15 cellular contexts compared by ENCODE assay signal in genomic region chr10:77587424-77587806, GRCh38. TPM values are rescaled to one million over a fixed set of nuclear protein-coding genes. Genes with fewer than 3 reads are reported as not detected.
A peak's percentile ranks its signal among the peaks of the same experiment; 100 is the strongest.
DNase-seq lines count a peak whose midpoint lies in the region; ATAC-seq and TF ChIP-seq lines count a peak whose summit lies in the region.
"Had no signal": no experiment of that assay in that cellular context is flagged by ENCODE, and none has a peak within 500 bp of the region (broad histone marks: within the 10 kb centered on the region; RNA-seq: fewer than 3 reads in every experiment).

No MANE protein-coding gene starts in this region.

- peak overlapping the region; percentile 52 for H3K4me2 ChIP-seq in skeletal muscle satellite cell (ENCODE audit: low read length)

- CTCF ChIA-PET in AG04450 (lab: Charles Lee): interaction anchor here (1.1 to 1.2 kb wide), 3 partner anchors 23 to 414 kb away, joined by 3 to 5 read pairs (median 4); no protein-coding TSS in a partner anchor

- DNase-seq in AG04450 (ENCODE audit: low read depth, low spot score) (no peak), brain microvascular endothelial cell (no peak), lower lobe of right lung (no peak), GDM1 (lab: John Stamatoyannopoulos, UW) (no peak), NCI-H2029 treated with DMSO at 0.1 percent for 48 hours (lab: John Stamatoyannopoulos, UW) (no peak), NCI-H748 (lab: John Stamatoyannopoulos, UW; ENCODE audit: unreplicated experiment) (no peak), H4 (ENCODE audit: low spot score) (no peak)
- DNase-seq: activated B cell treated with CpG ODN at 0.5 μM for 24 hours; CD8-positive, alpha-beta memory T cell; cerebellar nuclear complex; KBM-7; small intestine had no signal

- in situ Hi-C loops in brain microvascular endothelial cell (cut with HindIII; ENCODE audit: low pct_ligation_motif_present, low sequenced_read_pairs): no loop called here

- peak overlapping the region; percentile 34 for H3K9ac ChIP-seq in skeletal muscle satellite cell (ENCODE audit: low read depth, low read length)

- H3K9me3 ChIP-seq in AG04450 (ENCODE audit: control insufficient read depth, insufficient read depth, low read length) (no peaks in the 10 kb centered on the region; the same call in 1 of the 2 replicates), lower lobe of right lung (no peaks in the 10 kb centered on the region), skeletal muscle satellite cell (replicated peaks; ENCODE audit: low read length) (no peaks in the 10 kb centered on the region)

- H3K4me3 ChIP-seq in AG04450 (ENCODE audit: low read depth, low read length): no peak overlapping the region
- H3K4me3 ChIP-seq in brain microvascular endothelial cell (ENCODE audit: low read depth, low read length): no peak overlapping the region
- no peak overlapping the region for H3K4me3 ChIP-seq in lower lobe of right lung
- H3K4me3 ChIP-seq in skeletal muscle satellite cell (ENCODE audit: low read length): no peak overlapping the region

- H3K4me1 ChIP-seq in lower lobe of right lung (peaks cover 5% of the 10 kb centered on the region), skeletal muscle satellite cell (ENCODE audit: control insufficient read depth, insufficient read depth, low read length) (peaks cover 35% of the 10 kb centered on the region)

- no peak for TF ChIP-seq CTCF in AG04450 (IDR thresholded peaks at IDR 0.05; ENCODE audit: low read depth, low read length)
- no peak for TF ChIP-seq CTCF in brain microvascular endothelial cell (IDR thresholded peaks at IDR 0.05; ENCODE audit: low read depth, low read length, missing control alignments)
- TF ChIP-seq CTCF in lower lobe of right lung (IDR thresholded peaks at IDR 0.05): no peak

- intact Hi-C loops in lower lobe of right lung (cut with DNase I): no loop called here

- H3K27me3 ChIP-seq in AG04450 (ENCODE audit: control insufficient read depth, insufficient read depth, low read length) (no peaks in the 10 kb centered on the region), brain microvascular endothelial cell (replicated peaks) (no peaks in the 10 kb centered on the region), lower lobe of right lung (ENCODE audit: low read depth) (no peaks in the 10 kb centered on the region), skeletal muscle satellite cell (ENCODE audit: control insufficient read depth, insufficient read depth, low read length) (no peaks in the 10 kb centered on the region)

- POLR2A ChIA-PET in AG04450 (lab: Yijun Ruan, JAX): interaction anchor here (1.2 to 2.1 kb wide), 4 partner anchors 15 to 236 kb away, joined by 3 to 10 read pairs (median 6); no protein-coding TSS in a partner anchor

- H3K27ac ChIP-seq in AG04450 (ENCODE audit: low read depth, low read length) (peak overlapping the region; percentile 93), brain microvascular endothelial cell (peak overlapping the region; percentile 89), lower lobe of right lung (peak overlapping the region; percentile 34)

- H3K36me3 ChIP-seq in brain microvascular endothelial cell (replicated peaks) (no peaks in the 10 kb centered on the region), lower lobe of right lung (no peaks in the 10 kb centered on the region), skeletal muscle satellite cell (ENCODE audit: insufficient read depth, low read length) (no peaks in the 10 kb centered on the region)

- ATAC-seq in lower lobe of right lung: no peak
- ATAC-seq: stimulated activated effector memory CD8-positive, alpha-beta T cell treated with anti-CD3 and anti-CD28 coated beads, Interleukin-12 subunit alpha, Interleukin-12 subunit beta, amount 100 ng/mL, for 72 hours had no signal

RNA-seq across cellular contexts. Expression of gene KCNMA1, which starts 50.2 kb away (rescaled TPM):
- 58.8 and 60.0 TPM in 2 replicates for polyA plus RNA-seq in AG04450 (2011; rRNA removed)
- 120 and 127 TPM in 2 replicates for polyA minus RNA-seq in AG04450 (2011; rRNA and poly(A)+ RNA removed)
- total RNA-seq in lower lobe of right lung: 41.3 TPM
- 34.5 and 72.3 TPM in 2 replicates for total RNA-seq in skeletal muscle satellite cell (2012; rRNA removed)
- total RNA-seq in H4 (2014; rRNA removed; shearing (Covaris generic)): 8.0 and 8.4 TPM in 2 replicates
- total RNA-seq: activated CD8-positive, alpha-beta memory T cell treated with anti-CD3 and anti-CD28 coated beads for 36 hours had no signal
- polyA plus RNA-seq: CD8-positive, alpha-beta memory T cell had no signal

Comparison
In these comparisons a context has a peak if more than half of its experiments do, and no peak if none do; other contexts are left out.
1. H3K27ac ChIP-seq: peak in every context shown above with its lines; median percentile 93 in AG04450; 89 in brain microvascular endothelial cell; 34 in lower lobe of right lung.